1 cellular context compared by ENCODE assay signal in the genomic region with DNA sequence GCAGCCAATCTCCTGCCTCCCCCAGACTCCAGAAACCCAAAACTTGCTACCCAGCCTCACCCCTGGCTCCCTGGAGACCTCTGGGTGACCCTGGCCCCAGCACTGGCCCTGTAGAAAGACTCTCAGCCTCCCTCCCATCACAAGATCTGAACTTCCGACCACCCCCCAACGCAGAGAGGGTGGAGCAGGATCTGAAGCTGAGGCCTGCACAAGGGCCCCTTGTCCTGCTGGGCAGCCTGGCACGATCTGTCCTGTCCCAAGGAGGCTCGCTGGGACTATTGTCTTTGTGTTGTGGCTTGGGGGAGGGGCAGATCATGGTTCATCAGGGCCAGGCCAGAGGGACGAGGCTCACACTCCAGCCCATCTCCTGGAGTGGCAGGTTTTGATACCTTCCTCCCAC.
TF ChIP-seq lines count a peak whose summit lies in the region.

No MANE protein-coding gene starts in this region.

TF ChIP-seq in HepG2, 621 proteins besides CTCF, POLR2A, EP300 and RAD21 (continued from another document and continues in another):
- TF ChIP-seq MXD3 (CRISPR knock-in tag; IDR thresholded peaks at IDR 0.05) (no peak), ZNF746 (CRISPR knock-in tag; IDR thresholded peaks at IDR 0.05) (no peak), ZKSCAN5 (CRISPR knock-in tag; IDR thresholded peaks at IDR 0.05) (no peak), ZNF17 (CRISPR knock-in tag; IDR thresholded peaks at IDR 0.05) (no peak), THAP8 (CRISPR knock-in tag; IDR thresholded peaks at IDR 0.05; ENCODE audit: borderline replicate concordance) (no peak), KAT2B (IDR thresholded peaks at IDR 0.05; ENCODE audit: borderline replicate concordance, low read depth, low read length) (no peak), RORA (CRISPR knock-in tag; IDR thresholded peaks at IDR 0.05) (no peak), ZNF770 (CRISPR knock-in tag; IDR thresholded peaks at IDR 0.05) (no peak), ZNF740 (CRISPR knock-in tag; IDR thresholded peaks at IDR 0.05) (no peak), ATF7-NPFF (CRISPR knock-in tag; IDR thresholded peaks at IDR 0.05; ENCODE audit: low read depth) (no peak), SOX13 (IDR thresholded peaks at IDR 0.05) (no peak), SOX13 (CRISPR knock-in tag; conservative IDR thresholded peaks at IDR 0.05 in 1 of 2, IDR thresholded peaks at IDR 0.05 in 1 of 2) (peak in 1 of 2 experiments; percentile 60; a peak in 2 of 4 replicates), CEBPG (CRISPR knock-in tag; IDR thresholded peaks at IDR 0.05) (no peak), THAP7 (CRISPR knock-in tag; IDR thresholded peaks at IDR 0.05) (no peak), PATZ1 (CRISPR knock-in tag; IDR thresholded peaks at IDR 0.05) (peak; percentile 70), ZNF510 (CRISPR knock-in tag; IDR thresholded peaks at IDR 0.05; ENCODE audit: low read depth) (no peak), JARID2 (CRISPR knock-in tag; IDR thresholded peaks at IDR 0.05; ENCODE audit: insufficient replicate concordance) (no peak), ZNF580 (CRISPR knock-in tag; IDR thresholded peaks at IDR 0.05; ENCODE audit: borderline replicate concordance, low read depth) (no peak), DBP (CRISPR knock-in tag; IDR thresholded peaks at IDR 0.05; ENCODE audit: not compliant biosample characterization) (no peak), ZNF672 (CRISPR knock-in tag; IDR thresholded peaks at IDR 0.05) (no peak), FOXA1 (IDR thresholded peaks at IDR 0.05) (no peak), FOXA1 (CRISPR knock-in tag; IDR thresholded peaks at IDR 0.05) (no peak), RXRA (CRISPR knock-in tag; IDR thresholded peaks at IDR 0.05) (peak; percentile 39; the same call in 1 of the 2 replicates), ATF5 (CRISPR knock-in tag; IDR thresholded peaks at IDR 0.05; ENCODE audit: low read depth) (no peak), GRHL1 (CRISPR knock-in tag; conservative IDR thresholded peaks at IDR 0.05) (no peak), TFAP4 (IDR thresholded peaks at IDR 0.05; ENCODE audit: borderline replicate concordance, low read depth) (no peak), IKZF1 (IDR thresholded peaks at IDR 0.05) (no peak), BCL6 (CRISPR knock-in tag; IDR thresholded peaks at IDR 0.05) (no peak)
- TF ChIP-seq, protein P1, sequence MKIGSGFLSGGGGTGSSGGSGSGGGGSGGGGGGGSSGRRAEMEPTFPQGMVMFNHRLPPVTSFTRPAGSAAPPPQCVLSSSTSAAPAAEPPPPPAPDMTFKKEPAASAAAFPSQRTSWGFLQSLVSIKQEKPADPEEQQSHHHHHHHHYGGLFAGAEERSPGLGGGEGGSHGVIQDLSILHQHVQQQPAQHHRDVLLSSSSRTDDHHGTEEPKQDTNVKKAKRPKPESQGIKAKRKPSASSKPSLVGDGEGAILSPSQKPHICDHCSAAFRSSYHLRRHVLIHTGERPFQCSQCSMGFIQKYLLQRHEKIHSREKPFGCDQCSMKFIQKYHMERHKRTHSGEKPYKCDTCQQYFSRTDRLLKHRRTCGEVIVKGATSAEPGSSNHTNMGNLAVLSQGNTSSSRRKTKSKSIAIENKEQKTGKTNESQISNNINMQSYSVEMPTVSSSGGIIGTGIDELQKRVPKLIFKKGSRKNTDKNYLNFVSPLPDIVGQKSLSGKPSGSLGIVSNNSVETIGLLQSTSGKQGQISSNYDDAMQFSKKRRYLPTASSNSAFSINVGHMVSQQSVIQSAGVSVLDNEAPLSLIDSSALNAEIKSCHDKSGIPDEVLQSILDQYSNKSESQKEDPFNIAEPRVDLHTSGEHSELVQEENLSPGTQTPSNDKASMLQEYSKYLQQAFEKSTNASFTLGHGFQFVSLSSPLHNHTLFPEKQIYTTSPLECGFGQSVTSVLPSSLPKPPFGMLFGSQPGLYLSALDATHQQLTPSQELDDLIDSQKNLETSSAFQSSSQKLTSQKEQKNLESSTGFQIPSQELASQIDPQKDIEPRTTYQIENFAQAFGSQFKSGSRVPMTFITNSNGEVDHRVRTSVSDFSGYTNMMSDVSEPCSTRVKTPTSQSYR (CRISPR knock-in tag; IDR thresholded peaks at IDR 0.05; ENCODE audit: borderline replicate concordance), result peak; percentile 88
- TF ChIP-seq, protein P2, sequence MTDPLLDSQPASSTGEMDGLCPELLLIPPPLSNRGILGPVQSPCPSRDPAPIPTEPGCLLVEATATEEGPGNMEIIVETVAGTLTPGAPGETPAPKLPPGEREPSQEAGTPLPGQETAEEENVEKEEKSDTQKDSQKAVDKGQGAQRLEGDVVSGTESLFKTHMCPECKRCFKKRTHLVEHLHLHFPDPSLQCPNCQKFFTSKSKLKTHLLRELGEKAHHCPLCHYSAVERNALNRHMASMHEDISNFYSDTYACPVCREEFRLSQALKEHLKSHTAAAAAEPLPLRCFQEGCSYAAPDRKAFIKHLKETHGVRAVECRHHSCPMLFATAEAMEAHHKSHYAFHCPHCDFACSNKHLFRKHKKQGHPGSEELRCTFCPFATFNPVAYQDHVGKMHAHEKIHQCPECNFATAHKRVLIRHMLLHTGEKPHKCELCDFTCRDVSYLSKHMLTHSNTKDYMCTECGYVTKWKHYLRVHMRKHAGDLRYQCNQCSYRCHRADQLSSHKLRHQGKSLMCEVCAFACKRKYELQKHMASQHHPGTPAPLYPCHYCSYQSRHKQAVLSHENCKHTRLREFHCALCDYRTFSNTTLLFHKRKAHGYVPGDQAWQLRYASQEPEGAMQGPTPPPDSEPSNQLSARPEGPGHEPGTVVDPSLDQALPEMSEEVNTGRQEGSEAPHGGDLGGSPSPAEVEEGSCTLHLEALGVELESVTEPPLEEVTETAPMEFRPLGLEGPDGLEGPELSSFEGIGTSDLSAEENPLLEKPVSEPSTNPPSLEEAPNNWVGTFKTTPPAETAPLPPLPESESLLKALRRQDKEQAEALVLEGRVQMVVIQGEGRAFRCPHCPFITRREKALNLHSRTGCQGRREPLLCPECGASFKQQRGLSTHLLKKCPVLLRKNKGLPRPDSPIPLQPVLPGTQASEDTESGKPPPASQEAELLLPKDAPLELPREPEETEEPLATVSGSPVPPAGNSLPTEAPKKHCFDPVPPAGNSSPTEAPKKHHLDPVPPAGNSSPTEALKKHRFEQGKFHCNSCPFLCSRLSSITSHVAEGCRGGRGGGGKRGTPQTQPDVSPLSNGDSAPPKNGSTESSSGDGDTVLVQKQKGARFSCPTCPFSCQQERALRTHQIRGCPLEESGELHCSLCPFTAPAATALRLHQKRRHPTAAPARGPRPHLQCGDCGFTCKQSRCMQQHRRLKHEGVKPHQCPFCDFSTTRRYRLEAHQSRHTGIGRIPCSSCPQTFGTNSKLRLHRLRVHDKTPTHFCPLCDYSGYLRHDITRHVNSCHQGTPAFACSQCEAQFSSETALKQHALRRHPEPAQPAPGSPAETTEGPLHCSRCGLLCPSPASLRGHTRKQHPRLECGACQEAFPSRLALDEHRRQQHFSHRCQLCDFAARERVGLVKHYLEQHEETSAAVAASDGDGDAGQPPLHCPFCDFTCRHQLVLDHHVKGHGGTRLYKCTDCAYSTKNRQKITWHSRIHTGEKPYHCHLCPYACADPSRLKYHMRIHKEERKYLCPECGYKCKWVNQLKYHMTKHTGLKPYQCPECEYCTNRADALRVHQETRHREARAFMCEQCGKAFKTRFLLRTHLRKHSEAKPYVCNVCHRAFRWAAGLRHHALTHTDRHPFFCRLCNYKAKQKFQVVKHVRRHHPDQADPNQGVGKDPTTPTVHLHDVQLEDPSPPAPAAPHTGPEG (CRISPR knock-in tag; IDR thresholded peaks at IDR 0.05), result no peak
